8 cellular contexts compared by ENCODE assay signal in the genomic region with DNA sequence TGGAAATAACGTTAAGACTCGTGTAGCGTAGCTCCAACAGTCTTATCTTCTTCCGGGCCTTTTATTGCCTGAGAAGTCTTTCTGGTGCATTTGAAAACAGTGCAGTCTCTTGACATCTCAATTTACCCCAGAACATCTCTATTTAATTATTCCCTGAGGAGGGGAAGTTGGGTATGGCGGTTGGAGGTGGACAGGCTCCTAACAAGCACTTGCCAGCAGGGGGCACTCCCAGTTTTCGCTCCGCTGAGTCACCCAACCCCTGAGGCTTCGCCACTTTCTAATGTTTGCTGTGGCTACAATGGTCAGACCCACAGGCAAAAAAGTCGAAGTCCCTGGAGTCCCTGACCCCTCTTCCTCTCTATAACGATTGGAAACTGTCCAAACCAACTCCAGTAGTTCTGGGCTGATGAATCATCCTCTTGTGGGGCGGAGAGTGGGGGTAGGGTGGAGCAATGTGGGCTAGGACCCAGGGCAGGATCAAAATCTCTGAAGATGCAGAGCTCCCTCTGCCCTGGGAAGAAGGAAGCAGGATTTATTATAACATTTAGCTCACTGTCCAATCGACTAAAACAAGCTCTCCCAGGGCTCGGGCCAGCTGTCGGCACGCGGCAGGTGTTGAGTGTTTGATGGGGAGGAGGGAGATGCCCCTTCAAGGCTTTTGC.
A peak's percentile ranks its signal among the peaks of the same experiment; 100 is the strongest.
DNase-seq lines count a peak whose midpoint lies in the region; ATAC-seq and TF ChIP-seq lines count a peak whose summit lies in the region.

No MANE protein-coding gene starts in this region.

- no peaks in the 10 kb centered on the region for H3K36me3 ChIP-seq in psoas muscle (ENCODE audit: insufficient read depth in 1 of 2, low read depth in 1 of 2)

- DNase-seq in Right ventricle myocardium inferior (ENCODE audit: missing footprints), result no peak
- DNase-seq in cardiac septum (ENCODE audit: low spot score), result no peak
- DNase-seq in Jurkat, Clone E6-1 (ENCODE audit: low read depth, low spot score), result peak; percentile 26
- DNase-seq in SW480 (ENCODE audit: low spot score), result peak; percentile 82
- peak; percentile 58 for DNase-seq in glomerular visceral epithelial cell (ENCODE audit: extremely low spot score)
- DNase-seq in psoas muscle, result peak; percentile 57 to 81
- no peak for DNase-seq in NCI-H774 (lab: John Stamatoyannopoulos, UW)
- no peak for DNase-seq in effector CD4-positive, alpha-beta T cell

- ATAC-seq in Right ventricle myocardium inferior, result peak; percentile 81
- ATAC-seq in psoas muscle, result peak; percentile 89 to 98 (median 92)

- H3K9me3 ChIP-seq in psoas muscle, result no peaks in the 10 kb centered on the region

- intact Hi-C loops in Right ventricle myocardium inferior (cut with DNase I), result loop anchor here (1.0 to 10.0 kb wide), 3 partner anchors 99 to 689 kb away; no protein-coding TSS in a partner anchor
- intact Hi-C loops in cardiac septum (cut with DNase I), result loop anchor here (2.0 to 10.0 kb wide), 4 partner anchors 46 to 689 kb away; no protein-coding TSS in a partner anchor
- intact Hi-C loops in psoas muscle (cut with DNase I), result loop anchor here (2.0 to 10.0 kb wide), 4 partner anchors 99 to 691 kb away; no protein-coding TSS in a partner anchor

- TF ChIP-seq CTCF in psoas muscle (IDR thresholded peaks at IDR 0.05), result peak; percentile 79

- 24 to 27% (median 25%) methylated on average over 16 of the region's 16 CpGs for WGBS in psoas muscle, 3 donors

- no peaks in the 10 kb centered on the region for H3K27me3 ChIP-seq in psoas muscle (ENCODE audit: insufficient read depth in 3 of 3, low read length in 2 of 3)

- peaks cover 5% of the 10 kb centered on the region for H3K4me1 ChIP-seq in psoas muscle

- no peak overlapping the region for H3K4me3 ChIP-seq in Jurkat, Clone E6-1 (ENCODE audit: low read length)
- H3K4me3 ChIP-seq in psoas muscle, result no peak overlapping the region

- no peak overlapping the region for H3K27ac ChIP-seq in psoas muscle

Comparison
In these comparisons a context has a peak if more than half of its experiments do, and no peak if none do; other contexts are left out.
1. DNase-seq: peak in Jurkat, Clone E6-1 (single experiment), SW480 (single experiment), glomerular visceral epithelial cell (single experiment) and psoas muscle (2 of 2); none in Right ventricle myocardium inferior (single experiment), cardiac septum (single experiment), NCI-H774 (single experiment) and effector CD4-positive, alpha-beta T cell (single experiment).